8 cellular contexts compared by ENCODE assay signal in the genomic region with DNA sequence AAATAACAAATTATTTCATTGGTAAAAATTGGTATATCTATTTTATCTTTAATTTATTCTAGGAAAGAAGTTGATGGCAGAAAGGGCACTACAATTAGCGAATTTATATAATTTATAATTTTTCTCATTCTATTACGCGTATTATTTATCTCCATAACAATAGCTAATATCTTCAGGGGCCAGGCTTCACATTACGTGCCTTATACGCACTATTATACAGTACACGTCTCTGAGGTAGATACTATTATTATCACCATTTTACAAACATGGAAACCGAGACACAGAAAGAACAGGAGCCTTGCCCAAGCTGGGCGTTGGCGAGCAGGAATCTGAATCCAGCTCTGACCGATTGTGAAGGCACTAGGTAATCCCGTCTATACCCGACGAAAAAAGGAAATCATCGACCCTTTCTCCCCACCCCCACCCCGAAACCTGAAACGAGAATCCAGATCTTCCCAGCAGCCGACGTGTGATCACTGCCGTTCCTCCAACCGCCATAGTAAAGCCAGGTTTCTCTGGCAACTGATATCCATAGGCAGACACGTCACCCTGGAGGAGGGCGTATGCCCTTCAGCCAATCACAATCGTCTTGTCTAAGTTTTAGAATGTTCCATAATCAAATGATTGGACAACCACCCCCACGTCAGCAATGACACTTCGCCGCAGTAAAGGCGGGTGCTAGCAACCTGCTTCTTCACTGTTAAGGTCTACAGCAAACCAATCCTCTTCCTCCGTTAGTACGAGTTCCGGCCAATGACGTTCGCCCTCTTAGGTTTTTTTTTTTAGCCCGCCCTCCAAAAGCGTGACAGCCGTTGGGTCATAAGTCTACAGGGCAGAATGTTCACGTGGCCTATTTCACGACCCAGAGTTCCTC. TPM values are rescaled to one million over a fixed set of nuclear protein-coding genes. Genes with fewer than 3 reads are reported as not detected.
DNase-seq lines count a peak whose midpoint lies in the region; ATAC-seq and TF ChIP-seq lines count a peak whose summit lies in the region.

A gene with protein sequence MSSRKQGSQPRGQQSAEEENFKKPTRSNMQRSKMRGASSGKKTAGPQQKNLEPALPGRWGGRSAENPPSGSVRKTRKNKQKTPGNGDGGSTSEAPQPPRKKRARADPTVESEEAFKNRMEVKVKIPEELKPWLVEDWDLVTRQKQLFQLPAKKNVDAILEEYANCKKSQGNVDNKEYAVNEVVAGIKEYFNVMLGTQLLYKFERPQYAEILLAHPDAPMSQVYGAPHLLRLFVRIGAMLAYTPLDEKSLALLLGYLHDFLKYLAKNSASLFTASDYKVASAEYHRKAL (minus strand): TSS at position 501 of the 874 bp plus-strand sequence. CDS start 9,672 bp downstream, outside the sequence.

- TF ChIP-seq POLR2A in GM18951 (IDR thresholded peaks at IDR 0.05; ENCODE audit: extremely low read depth, insufficient read depth, insufficient read length) = peak; percentile 82

- H3K9me3 Mint-ChIP-seq in activated B cell treated with CpG ODN at 0.5 μM for 24 hours = no peaks in the 10 kb centered on the region
- H3K9me3 Mint-ChIP-seq in central memory CD8-positive, alpha-beta T cell = no peaks in the 10 kb centered on the region

- no peaks in the 10 kb centered on the region for H3K27me3 Mint-ChIP-seq in activated B cell treated with CpG ODN at 0.5 μM for 24 hours
- H3K27me3 Mint-ChIP-seq in central memory CD8-positive, alpha-beta T cell = no peaks in the 10 kb centered on the region

- POLR2A ChIA-PET in activated B cell treated with CpG ODN at 0.5 μM for 24 hours (lab: Charles Lee) = interaction anchor here (0.7 to 2.7 kb wide), 6 partner anchors 57 to 470 kb away, joined by 4 to 10 read pairs (median 6); a partner anchor contains a TSS

- intact Hi-C loops in activated B cell treated with CpG ODN at 0.5 μM for 24 hours (cut with micrococcal nuclease) = loop anchor here (1.0 to 10.0 kb wide), 7 partner anchors 57 to 472 kb away; a partner anchor contains a TSS

- peaks cover 27% of the 10 kb centered on the region for H3K36me3 Mint-ChIP-seq in activated B cell treated with CpG ODN at 0.5 μM for 24 hours (ENCODE audit: low read depth)
- H3K36me3 Mint-ChIP-seq in central memory CD8-positive, alpha-beta T cell (ENCODE audit: insufficient read depth) = peaks cover 25% of the 10 kb centered on the region

- CTCF ChIA-PET in activated B cell treated with CpG ODN at 0.5 μM for 24 hours (lab: Charles Lee) = no interaction called here

- H3K4me3 Mint-ChIP-seq in activated B cell treated with CpG ODN at 0.5 μM for 24 hours = peak within 1 kb of the TSS; percentile 80
- no peak within 1 kb of the TSS for H3K4me3 Mint-ChIP-seq in central memory CD8-positive, alpha-beta T cell

- in situ Hi-C loops in GM18951 (cut with MboI; ENCODE audit: low sequenced_read_pairs, unreplicated experiment) = no loop called here

- peak within 1 kb of the TSS; percentile 63 for H3K27ac Mint-ChIP-seq in activated B cell treated with CpG ODN at 0.5 μM for 24 hours
- H3K27ac Mint-ChIP-seq in central memory CD8-positive, alpha-beta T cell (ENCODE audit: low read depth) = no peak within 1 kb of the TSS

- H3K4me1 Mint-ChIP-seq in activated B cell treated with CpG ODN at 0.5 μM for 24 hours = peaks cover 4% of the 10 kb centered on the region
- no peaks in the 10 kb centered on the region for H3K4me1 Mint-ChIP-seq in central memory CD8-positive, alpha-beta T cell

- TF ChIP-seq CTCF in activated B cell treated with CpG ODN at 0.5 μM for 24 hours (IDR thresholded peaks at IDR 0.05) = no peak

- DNase-seq in AG08396 (ENCODE audit: low spot score) (peak; percentile 78), NCI-H345 (lab: John Stamatoyannopoulos, UW) (peak; percentile 97), activated B cell treated with CpG ODN at 0.5 μM for 24 hours (peak; percentile 55), iris pigment epithelial cell (ENCODE audit: low read depth) (peak; percentile 98)
- DNase-seq in central memory CD8-positive, alpha-beta T cell (ENCODE audit: low spot score in 2 of 2) = peak; percentile 59 to 90
- peak; percentile 70 to 87 (median 75) for DNase-seq in stimulated activated CD4-positive, alpha-beta T cell treated with anti-CD3 and anti-CD28 coated beads, Interleukin-12 subunit alpha, Interleukin-12 subunit beta, amount 100 ng/mL, for 48 hours (ENCODE audit: low read depth in 2 of 3, low spot score in 1 of 3)

- ATAC-seq in HG03196 (IDR thresholded peaks at IDR 0.05; ENCODE audit: unreplicated experiment) (peak; percentile 94), activated B cell treated with CpG ODN at 0.5 μM for 24 hours (ENCODE audit: low read depth) (peak; percentile 83)
- ATAC-seq in central memory CD8-positive, alpha-beta T cell (replicated peaks; ENCODE audit: extremely low read depth, poor library complexity, severe bottlenecking) = peak; percentile 88

RNA-seq across cellular contexts. Expression of the gene that starts here (rescaled TPM):
- 89.2 and 111 TPM in 2 replicates for total RNA-seq in activated B cell treated with CpG ODN at 0.5 μM for 24 hours

Comparison
In these comparisons a context has a peak if more than half of its experiments do, and no peak if none do; other contexts are left out.
1. Peak in every context shown above with its lines: DNase-seq and ATAC-seq.